Comparison of ENCODE assay signal across 10 cellular contexts in genomic region chr3:128491900-128492352, GRCh38. TPM values are rescaled to one million over a fixed set of nuclear protein-coding genes. Genes with fewer than 3 reads are reported as not detected.
DNase-seq lines count a peak whose midpoint lies in the region; ATAC-seq and TF ChIP-seq lines count a peak whose summit lies in the region.
"Had no signal": no experiment of that assay in that cellular context is flagged by ENCODE, and none has a peak within 500 bp of the region (broad histone marks: within the 10 kb centered on the region; RNA-seq: fewer than 3 reads in every experiment).

No MANE protein-coding gene starts in this region.

- H3K36me3 ChIP-seq in lower lobe of right lung (no peaks in the 10 kb centered on the region), urinary bladder (ENCODE audit: insufficient read depth) (no peaks in the 10 kb centered on the region)

- 13% methylated on average over 35 of the region's 35 CpGs for WGBS in urinary bladder

- H3K27ac ChIP-seq in lower lobe of right lung: peak overlapping the region; percentile 89
- peak overlapping the region; percentile 62 for H3K27ac ChIP-seq in urinary bladder (ENCODE audit: low read depth)

- intact Hi-C loops in cardiac septum (cut with DNase I) (no loop called here), left ventricle myocardium superior (cut with micrococcal nuclease) (loop anchor here (10.0 kb wide), 1 partner anchor 417 kb away; no protein-coding TSS in a partner anchor), lower lobe of right lung (cut with DNase I) (no loop called here)

- peak overlapping the region; percentile 53 for H3K4me3 Mint-ChIP-seq in activated T-cell treated with anti-CD3 and anti-CD28 coated beads, Interleukin-2, amount 50 U/mL, for 4 hours

- peaks cover 94% of the 10 kb centered on the region for H3K27me3 ChIP-seq in lower lobe of right lung (ENCODE audit: low read depth)

- H3K9me3 Mint-ChIP-seq in activated T-cell treated with anti-CD3 and anti-CD28 coated beads, Interleukin-2, amount 50 U/mL, for 4 hours: no peaks in the 10 kb centered on the region

- no peak for TF ChIP-seq POLR2A in GM18505 (IDR thresholded peaks at IDR 0.05; ENCODE audit: borderline replicate concordance, extremely low read depth, insufficient read depth, insufficient read length)

- no peak for TF ChIP-seq CTCF in lower lobe of right lung (IDR thresholded peaks at IDR 0.05)

- DNase-seq in cardiac septum (ENCODE audit: low spot score): peak; percentile 63
- DNase-seq in left ventricle myocardium superior: no peak
- DNase-seq in activated T-cell treated with anti-CD3 and anti-CD28 coated beads, Interleukin-2, amount 50 U/mL, for 4 hours: no peak
- DNase-seq in lower lobe of right lung: no peak
- DNase-seq in CD1c-positive myeloid dendritic cell (ENCODE audit: extremely low spot score): no peak
- DNase-seq: effector CD4-positive, alpha-beta T cell had no signal

- H3K4me1 Mint-ChIP-seq in activated T-cell treated with anti-CD3 and anti-CD28 coated beads, Interleukin-2, amount 50 U/mL, for 4 hours (ENCODE audit: low read depth): peaks cover 31% of the 10 kb centered on the region

- H3K27me3 Mint-ChIP-seq in activated T-cell treated with anti-CD3 and anti-CD28 coated beads, Interleukin-2, amount 50 U/mL, for 4 hours (ENCODE audit: low read depth): peaks cover 69% of the 10 kb centered on the region

- H3K4me1 ChIP-seq in lower lobe of right lung (peaks cover 58% of the 10 kb centered on the region), urinary bladder (ENCODE audit: insufficient read depth) (no peaks in the 10 kb centered on the region)

- ATAC-seq in left ventricle myocardium superior (no peak), lower lobe of right lung (no peak), GM18505 (IDR thresholded peaks at IDR 0.05; ENCODE audit: unreplicated experiment) (no peak), GM18870 (IDR thresholded peaks at IDR 0.05; ENCODE audit: unreplicated experiment) (no peak)
- ATAC-seq in activated T-cell treated with anti-CD3 and anti-CD28 coated beads, Interleukin-2, amount 50 U/mL, for 4 hours: no peak

- H3K9me3 ChIP-seq in lower lobe of right lung: no peaks in the 10 kb centered on the region

- no peaks in the 10 kb centered on the region for H3K36me3 Mint-ChIP-seq in activated T-cell treated with anti-CD3 and anti-CD28 coated beads, Interleukin-2, amount 50 U/mL, for 4 hours (ENCODE audit: insufficient read depth)

- peak overlapping the region; percentile 65 for H3K4me3 ChIP-seq in lower lobe of right lung
- H3K4me3 ChIP-seq in urinary bladder (ENCODE audit: low read depth, low read length): peak overlapping the region; percentile 62

RNA-seq across cellular contexts. Expression of gene GATA2, which starts 1.1 kb away (rescaled TPM):
- total RNA-seq in cardiac septum (15.6 TPM), left ventricle myocardium superior (8.0 TPM), lower lobe of right lung (68.3 TPM), urinary bladder (19.2 TPM)
- 10 to 100 TPM in 2 of 3 donors, 1 to 10 TPM in 1; 2.3 to 13.7 (median 12.2) TPM for total RNA-seq in activated T-cell treated with anti-CD3 and anti-CD28 coated beads, Interleukin-2, amount 50 U/mL, for 4 hours
- polyA plus RNA-seq in urinary bladder: 25.7 TPM

RNA-seq across cellular contexts. Expression of gene DNAJB8, which starts 25.2 kb away (rescaled TPM):
- not detected for total RNA-seq in cardiac septum
- not detected for total RNA-seq in left ventricle myocardium superior
- not detected for total RNA-seq in activated T-cell treated with anti-CD3 and anti-CD28 coated beads, Interleukin-2, amount 50 U/mL, for 4 hours
- not detected for total RNA-seq in lower lobe of right lung
- total RNA-seq in urinary bladder: not detected
- not detected for polyA plus RNA-seq in urinary bladder
- total RNA-seq: H4 had no signal
